In genomic region chr5:132464155-132464939, GRCh38 we compare ENCODE assay signal across 8 cellular contexts. TPM values are rescaled to one million over a fixed set of nuclear protein-coding genes. Genes with fewer than 3 reads are reported as not detected.
DNase-seq lines count a peak whose midpoint lies in the region; ATAC-seq, FAIRE-seq and TF ChIP-seq lines count a peak whose summit lies in the region.

No MANE protein-coding gene starts in this region.

- DNase-seq in left ventricle myocardium inferior (no peak), left cardiac atrium (no peak), kidney (peak; percentile 71), suprapubic skin (ENCODE audit: low spot score in 2 of 2) (no peak), T1000 (lab: John Stamatoyannopoulos, UW) (no peak), NCI-H128 (lab: John Stamatoyannopoulos, UW; ENCODE audit: unreplicated experiment) (no peak), GM10248 (ENCODE audit: extremely low spot score) (no peak)
- DNase-seq in activated CD8-positive, alpha-beta T cell treated with anti-CD3 and anti-CD28 coated beads for 36 hours = peak; percentile 76

- no peaks in the 10 kb centered on the region for H3K9me3 ChIP-seq in left ventricle myocardium inferior (replicated peaks)
- no peaks in the 10 kb centered on the region for H3K9me3 ChIP-seq in kidney (ENCODE audit: control insufficient read depth in 1 of 2, low read length in 2 of 2)
- no peaks in the 10 kb centered on the region for H3K9me3 ChIP-seq in suprapubic skin

- H3K4me1 ChIP-seq in left ventricle myocardium inferior (peaks cover 90% of the 10 kb centered on the region), kidney (ENCODE audit: control insufficient read depth in 1 of 2, insufficient read depth in 1 of 2, low read depth in 1 of 2, low read length in 2 of 2) (peaks cover 40 to 48% of the 10 kb centered on the region in 2 donors), suprapubic skin (peaks cover 55% of the 10 kb centered on the region)

- TF ChIP-seq POLR2A in suprapubic skin (IDR thresholded peaks at IDR 0.05) = no peak

- H3K9ac ChIP-seq in kidney (ENCODE audit: low read length in 2 of 2) = peak overlapping the region in 1 of 2 donors; percentile 43

- ATAC-seq in left cardiac atrium = no peak
- ATAC-seq in activated CD8-positive, alpha-beta T cell treated with anti-CD3 and anti-CD28 coated beads for 36 hours = peak; percentile 53

- H3K4me1 Mint-ChIP-seq in activated CD8-positive, alpha-beta T cell treated with anti-CD3 and anti-CD28 coated beads for 36 hours (ENCODE audit: low read depth) = peaks cover 82% of the 10 kb centered on the region

- no peaks in the 10 kb centered on the region for H3K9me3 Mint-ChIP-seq in activated CD8-positive, alpha-beta T cell treated with anti-CD3 and anti-CD28 coated beads for 36 hours

- peaks cover 34% of the 10 kb centered on the region for H3K36me3 Mint-ChIP-seq in activated CD8-positive, alpha-beta T cell treated with anti-CD3 and anti-CD28 coated beads for 36 hours (ENCODE audit: low read depth)

- CTCF ChIA-PET in activated CD8-positive, alpha-beta T cell treated with anti-CD3 and anti-CD28 coated beads for 36 hours (lab: Charles Lee) = interaction anchor here (0.6 to 4.1 kb wide), 17 partner anchors 10 to 274 kb away, joined by 3 to 45 read pairs (median 4); no protein-coding TSS in a partner anchor
- CTCF ChIA-PET in GM10248 (lab: Yijun Ruan, JAX) = interaction anchor here (0.6 to 7.0 kb wide), 17 partner anchors 8 to 63 kb away, joined by 3 to 64 read pairs (median 4); partner anchors contain the start of gene IRF1

- no peaks in the 10 kb centered on the region for H3K27me3 ChIP-seq in left ventricle myocardium inferior (ENCODE audit: low read depth)
- H3K27me3 ChIP-seq in suprapubic skin = no peaks in the 10 kb centered on the region

- POLR2A ChIA-PET in activated CD8-positive, alpha-beta T cell treated with anti-CD3 and anti-CD28 coated beads for 36 hours (lab: Charles Lee) = interaction anchor here (0.8 to 30.0 kb wide), 12 partner anchors 9 to 72 kb away, joined by 3 to 1641 read pairs (median 10); partner anchors contain the start of gene IRF1
- POLR2A ChIA-PET in GM10248 (lab: Yijun Ruan, JAX) = interaction anchor here (1.3 to 4.4 kb wide), 3 partner anchors 14 to 38 kb away, joined by 4 to 52 read pairs (median 38); partner anchors contain the start of gene IRF1

- intact Hi-C loops in left ventricle myocardium inferior (cut with micrococcal nuclease) (no loop called here), left cardiac atrium (cut with DNase I) (no loop called here), kidney (cut with DNase I) (no loop called here)
- intact Hi-C loops in activated CD8-positive, alpha-beta T cell treated with anti-CD3 and anti-CD28 coated beads for 36 hours (cut with micrococcal nuclease) = no loop called here

- WGBS in suprapubic skin = 24% methylated on average over 14 of the region's 15 CpGs

- TF ChIP-seq EP300 in suprapubic skin (IDR thresholded peaks at IDR 0.05) = no peak

- peak; percentile 37 for TF ChIP-seq CTCF in left ventricle myocardium inferior (IDR thresholded peaks at IDR 0.05; ENCODE audit: borderline replicate concordance)
- no peak for TF ChIP-seq CTCF in activated CD8-positive, alpha-beta T cell treated with anti-CD3 and anti-CD28 coated beads for 36 hours (IDR thresholded peaks at IDR 0.05)
- TF ChIP-seq CTCF in kidney (IDR thresholded peaks at IDR 0.05; ENCODE audit: borderline replicate concordance, extremely low read depth, insufficient read depth) = no peak
- no peak for TF ChIP-seq CTCF in suprapubic skin (IDR thresholded peaks at IDR 0.05)
- no peak for TF ChIP-seq CTCF in GM10248 (IDR thresholded peaks at IDR 0.05; ENCODE audit: control extremely low read depth, extremely low read depth, low read depth, missing control alignments)

- H3K27ac Mint-ChIP-seq in activated CD8-positive, alpha-beta T cell treated with anti-CD3 and anti-CD28 coated beads for 36 hours = peak overlapping the region; percentile 88

- H3K27me3 Mint-ChIP-seq in activated CD8-positive, alpha-beta T cell treated with anti-CD3 and anti-CD28 coated beads for 36 hours = no peaks in the 10 kb centered on the region

- H3K4me3 ChIP-seq in left ventricle myocardium inferior (peak overlapping the region; percentile 39), kidney (ENCODE audit: low read length in 2 of 2) (peak overlapping the region; percentile 24 to 32), suprapubic skin (peak overlapping the region; percentile 35)

- H3K27ac ChIP-seq in left ventricle myocardium inferior (replicated peaks) (peak overlapping the region; percentile 76), kidney (ENCODE audit: low read depth in 2 of 2, low read length in 2 of 2) (peak overlapping the region; percentile 77 to 82), suprapubic skin (peak overlapping the region; percentile 6)

- H3K36me3 ChIP-seq in left ventricle myocardium inferior = peaks cover 12% of the 10 kb centered on the region
- peaks cover 0 to 5% of the 10 kb centered on the region in 2 donors for H3K36me3 ChIP-seq in kidney (ENCODE audit: control insufficient read depth in 1 of 2, insufficient read depth in 2 of 2, low read length in 2 of 2)
- H3K36me3 ChIP-seq in suprapubic skin = no peaks in the 10 kb centered on the region

- peak overlapping the region; percentile 47 for H3K4me3 Mint-ChIP-seq in activated CD8-positive, alpha-beta T cell treated with anti-CD3 and anti-CD28 coated beads for 36 hours

- FAIRE-seq in kidney (lab: Jason Lieb, UNC) = no peak

RNA-seq across cellular contexts. Expression of gene IRF1, which starts 26.2 kb away (rescaled TPM):
- total RNA-seq in left ventricle myocardium inferior = 10.9 TPM
- total RNA-seq in left cardiac atrium = 10 to 100 TPM; 11.8 to 21.4 TPM
- 100 to 1,000 TPM; 121 to 128 TPM for total RNA-seq in activated CD8-positive, alpha-beta T cell treated with anti-CD3 and anti-CD28 coated beads for 36 hours
- 55.6 TPM for total RNA-seq in kidney
- 20.5 TPM for polyA plus RNA-seq in kidney (ENCODE audit: insufficient read depth, low read depth, low replicate concordance)
- total RNA-seq in suprapubic skin = 10 to 100 TPM; 17.5 to 24.1 (median 20.1) TPM

Comparison
In these comparisons a context has a peak if more than half of its experiments do, and no peak if none do; other contexts are left out.
1. DNase-seq: peak in activated CD8-positive, alpha-beta T cell treated with anti-CD3 and anti-CD28 coated beads for 36 hours (single experiment) and kidney (single experiment); none in left ventricle myocardium inferior (single experiment), left cardiac atrium (single experiment), suprapubic skin (0 of 2), T1000 (single experiment), NCI-H128 (single experiment) and GM10248 (single experiment).
2. H3K27ac ChIP-seq: peak in every context shown above with its lines; median percentile 80 in kidney; 76 in left ventricle myocardium inferior; 6 in suprapubic skin.
3. Peak in every context shown above with its lines, with median percentiles within 50 percentile points of each other: H3K4me3 ChIP-seq.